Comparison of ENCODE assay signal across 1 cellular context in genomic region chr7:151518105-151518780, GRCh38.
A peak's percentile ranks its signal among the peaks of the same experiment; 100 is the strongest.
TF ChIP-seq lines count a peak whose summit lies in the region.

No MANE protein-coding gene starts in this region.

TF ChIP-seq in K562, 482 proteins besides CTCF, POLR2A, EP300 and RAD21 (continued from another document):
- TF ChIP-seq, protein P1, sequence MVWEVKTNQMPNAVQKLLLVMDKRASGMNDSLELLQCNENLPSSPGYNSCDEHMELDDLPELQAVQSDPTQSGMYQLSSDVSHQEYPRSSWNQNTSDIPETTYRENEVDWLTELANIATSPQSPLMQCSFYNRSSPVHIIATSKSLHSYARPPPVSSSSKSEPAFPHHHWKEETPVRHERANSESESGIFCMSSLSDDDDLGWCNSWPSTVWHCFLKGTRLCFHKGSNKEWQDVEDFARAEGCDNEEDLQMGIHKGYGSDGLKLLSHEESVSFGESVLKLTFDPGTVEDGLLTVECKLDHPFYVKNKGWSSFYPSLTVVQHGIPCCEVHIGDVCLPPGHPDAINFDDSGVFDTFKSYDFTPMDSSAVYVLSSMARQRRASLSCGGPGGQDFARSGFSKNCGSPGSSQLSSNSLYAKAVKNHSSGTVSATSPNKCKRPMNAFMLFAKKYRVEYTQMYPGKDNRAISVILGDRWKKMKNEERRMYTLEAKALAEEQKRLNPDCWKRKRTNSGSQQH (CRISPR knock-in tag; IDR thresholded peaks at IDR 0.05), result no peak
- no peak for TF ChIP-seq GATAD2A (IDR thresholded peaks at IDR 0.05)
- TF ChIP-seq FOXJ3 (CRISPR knock-in tag; IDR thresholded peaks at IDR 0.05), result no peak
- TF ChIP-seq POLR2B (IDR thresholded peaks at IDR 0.05; ENCODE audit: low read depth, partially characterized antibody), result no peak
- peak; percentile 61; the same call in 1 of the 2 replicates for TF ChIP-seq HMGXB4 (CRISPR knock-in tag; IDR thresholded peaks at IDR 0.05)
- TF ChIP-seq, protein P2, sequence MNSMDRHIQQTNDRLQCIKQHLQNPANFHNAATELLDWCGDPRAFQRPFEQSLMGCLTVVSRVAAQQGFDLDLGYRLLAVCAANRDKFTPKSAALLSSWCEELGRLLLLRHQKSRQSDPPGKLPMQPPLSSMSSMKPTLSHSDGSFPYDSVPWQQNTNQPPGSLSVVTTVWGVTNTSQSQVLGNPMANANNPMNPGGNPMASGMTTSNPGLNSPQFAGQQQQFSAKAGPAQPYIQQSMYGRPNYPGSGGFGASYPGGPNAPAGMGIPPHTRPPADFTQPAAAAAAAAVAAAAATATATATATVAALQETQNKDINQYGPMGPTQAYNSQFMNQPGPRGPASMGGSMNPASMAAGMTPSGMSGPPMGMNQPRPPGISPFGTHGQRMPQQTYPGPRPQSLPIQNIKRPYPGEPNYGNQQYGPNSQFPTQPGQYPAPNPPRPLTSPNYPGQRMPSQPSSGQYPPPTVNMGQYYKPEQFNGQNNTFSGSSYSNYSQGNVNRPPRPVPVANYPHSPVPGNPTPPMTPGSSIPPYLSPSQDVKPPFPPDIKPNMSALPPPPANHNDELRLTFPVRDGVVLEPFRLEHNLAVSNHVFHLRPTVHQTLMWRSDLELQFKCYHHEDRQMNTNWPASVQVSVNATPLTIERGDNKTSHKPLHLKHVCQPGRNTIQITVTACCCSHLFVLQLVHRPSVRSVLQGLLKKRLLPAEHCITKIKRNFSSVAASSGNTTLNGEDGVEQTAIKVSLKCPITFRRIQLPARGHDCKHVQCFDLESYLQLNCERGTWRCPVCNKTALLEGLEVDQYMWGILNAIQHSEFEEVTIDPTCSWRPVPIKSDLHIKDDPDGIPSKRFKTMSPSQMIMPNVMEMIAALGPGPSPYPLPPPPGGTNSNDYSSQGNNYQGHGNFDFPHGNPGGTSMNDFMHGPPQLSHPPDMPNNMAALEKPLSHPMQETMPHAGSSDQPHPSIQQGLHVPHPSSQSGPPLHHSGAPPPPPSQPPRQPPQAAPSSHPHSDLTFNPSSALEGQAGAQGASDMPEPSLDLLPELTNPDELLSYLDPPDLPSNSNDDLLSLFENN (IDR thresholded peaks at IDR 0.05; ENCODE audit: low read depth in 2 of 2, low read length in 2 of 2), result no peak
- TF ChIP-seq, protein P3, sequence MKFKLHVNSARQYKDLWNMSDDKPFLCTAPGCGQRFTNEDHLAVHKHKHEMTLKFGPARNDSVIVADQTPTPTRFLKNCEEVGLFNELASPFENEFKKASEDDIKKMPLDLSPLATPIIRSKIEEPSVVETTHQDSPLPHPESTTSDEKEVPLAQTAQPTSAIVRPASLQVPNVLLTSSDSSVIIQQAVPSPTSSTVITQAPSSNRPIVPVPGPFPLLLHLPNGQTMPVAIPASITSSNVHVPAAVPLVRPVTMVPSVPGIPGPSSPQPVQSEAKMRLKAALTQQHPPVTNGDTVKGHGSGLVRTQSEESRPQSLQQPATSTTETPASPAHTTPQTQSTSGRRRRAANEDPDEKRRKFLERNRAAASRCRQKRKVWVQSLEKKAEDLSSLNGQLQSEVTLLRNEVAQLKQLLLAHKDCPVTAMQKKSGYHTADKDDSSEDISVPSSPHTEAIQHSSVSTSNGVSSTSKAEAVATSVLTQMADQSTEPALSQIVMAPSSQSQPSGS (CRISPR knock-in tag; IDR thresholded peaks at IDR 0.05), result no peak
- TF ChIP-seq MCM2 (IDR thresholded peaks at IDR 0.05; ENCODE audit: low read depth), result no peak
- TF ChIP-seq ZNF830 (CRISPR knock-in tag; IDR thresholded peaks at IDR 0.05), result no peak
- 0 out of 2 replicates have a peak, but pooled peaks have one; percentile 15 for TF ChIP-seq FOSL1 (tag; conservative IDR thresholded peaks at IDR 0.05)
- TF ChIP-seq GTF2F1 (IDR thresholded peaks at IDR 0.05; ENCODE audit: low read depth, low read length), result no peak
- TF ChIP-seq HNRNPK (IDR thresholded peaks at IDR 0.05; ENCODE audit: low read depth, low read length, poor library complexity, severe bottlenecking), result no peak
- TF ChIP-seq ERF (CRISPR knock-in tag; IDR thresholded peaks at IDR 0.05), result 0 out of 2 replicates have a peak, but pooled peaks have one; percentile 48
- TF ChIP-seq ZNF561 (CRISPR knock-in tag; conservative IDR thresholded peaks at IDR 0.05), result no peak
- TF ChIP-seq SMARCB1 (IDR thresholded peaks at IDR 0.05; ENCODE audit: insufficient read length, low read depth), result no peak
- TF ChIP-seq SAFB (IDR thresholded peaks at IDR 0.05; ENCODE audit: borderline replicate concordance, low read depth, low read length), result no peak
- no peak for TF ChIP-seq RFX1 (IDR thresholded peaks at IDR 0.05)
- TF ChIP-seq ZNF146 (CRISPR knock-in tag; IDR thresholded peaks at IDR 0.05; ENCODE audit: unreplicated experiment), result no peak
- TF ChIP-seq ZNF407 (IDR thresholded peaks at IDR 0.05; ENCODE audit: low read depth), result no peak
- no peak for TF ChIP-seq ZNF282 (CRISPR knock-in tag; IDR thresholded peaks at IDR 0.05)
- no peak for TF ChIP-seq ZNF699 (CRISPR knock-in tag; IDR thresholded peaks at IDR 0.05; ENCODE audit: insufficient replicate concordance)
- TF ChIP-seq HMG20B (CRISPR knock-in tag; IDR thresholded peaks at IDR 0.05), result no peak
- TF ChIP-seq KDM1A (IDR thresholded peaks at IDR 0.05), result peak in 1 of 2 experiments; percentile 56; a peak in 1 of 4 replicates
- no peak for TF ChIP-seq CBX2 (IDR thresholded peaks at IDR 0.05; ENCODE audit: insufficient read depth, low read length, poor library complexity, severe bottlenecking)
- TF ChIP-seq BRF2 (IDR thresholded peaks at IDR 0.05; ENCODE audit: borderline replicate concordance, insufficient read depth, insufficient read length), result no peak
- TF ChIP-seq, protein P4, sequence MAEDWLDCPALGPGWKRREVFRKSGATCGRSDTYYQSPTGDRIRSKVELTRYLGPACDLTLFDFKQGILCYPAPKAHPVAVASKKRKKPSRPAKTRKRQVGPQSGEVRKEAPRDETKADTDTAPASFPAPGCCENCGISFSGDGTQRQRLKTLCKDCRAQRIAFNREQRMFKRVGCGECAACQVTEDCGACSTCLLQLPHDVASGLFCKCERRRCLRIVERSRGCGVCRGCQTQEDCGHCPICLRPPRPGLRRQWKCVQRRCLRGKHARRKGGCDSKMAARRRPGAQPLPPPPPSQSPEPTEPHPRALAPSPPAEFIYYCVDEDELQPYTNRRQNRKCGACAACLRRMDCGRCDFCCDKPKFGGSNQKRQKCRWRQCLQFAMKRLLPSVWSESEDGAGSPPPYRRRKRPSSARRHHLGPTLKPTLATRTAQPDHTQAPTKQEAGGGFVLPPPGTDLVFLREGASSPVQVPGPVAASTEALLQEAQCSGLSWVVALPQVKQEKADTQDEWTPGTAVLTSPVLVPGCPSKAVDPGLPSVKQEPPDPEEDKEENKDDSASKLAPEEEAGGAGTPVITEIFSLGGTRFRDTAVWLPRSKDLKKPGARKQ (CRISPR knock-in tag; IDR thresholded peaks at IDR 0.05), result no peak
- no peak for TF ChIP-seq WHSC1 (IDR thresholded peaks at IDR 0.05; ENCODE audit: low read length)
- no peak for TF ChIP-seq E2F5 (CRISPR knock-in tag; IDR thresholded peaks at IDR 0.05)
- no peak for TF ChIP-seq PTBP1 (IDR thresholded peaks at IDR 0.05; ENCODE audit: low read depth, low read length)
- no peak for TF ChIP-seq MCM7 (IDR thresholded peaks at IDR 0.05)
- TF ChIP-seq LCOR (CRISPR knock-in tag; IDR thresholded peaks at IDR 0.05), result peak; percentile 78; the same call in 1 of the 2 replicates
- TF ChIP-seq HNRNPH1 (optimal IDR thresholded peaks at IDR 0.05; ENCODE audit: low read depth, low read length), result no peak
- TF ChIP-seq CHD2 (IDR thresholded peaks at IDR 0.05; ENCODE audit: low read depth, low read length), result no peak
- no peak for TF ChIP-seq ID3 (CRISPR knock-in tag; IDR thresholded peaks at IDR 0.05)
- no peak for TF ChIP-seq ID3 (tag; IDR thresholded peaks at IDR 0.05)
- no peak for TF ChIP-seq MTA2 (IDR thresholded peaks at IDR 0.05; ENCODE audit: low read depth)
- TF ChIP-seq ZNF431 (CRISPR knock-in tag; IDR thresholded peaks at IDR 0.05), result no peak
- no peak for TF ChIP-seq ZNF384 (IDR thresholded peaks at IDR 0.05; ENCODE audit: low read depth, low read length)
- no peak for TF ChIP-seq PHB (CRISPR knock-in tag; IDR thresholded peaks at IDR 0.05)
